Comparison of ENCODE assay signal across 3 cellular contexts in genomic region chr15:28719626-28720025, GRCh38. TPM values are rescaled to one million over a fixed set of nuclear protein-coding genes. Genes with fewer than 3 reads are reported as not detected.
"Had no signal": no experiment of that assay in that cellular context is flagged by ENCODE, and none has a peak within 500 bp of the region (broad histone marks: within the 10 kb centered on the region; RNA-seq: fewer than 3 reads in every experiment).

No MANE protein-coding gene starts in this region.

RNA-seq across cellular contexts. Expression of gene GOLGA8M, which starts 7.4 kb away (rescaled TPM):
- total RNA-seq: hepatocyte, kidney epithelial cell, mammary epithelial cell had no signal
